25 cellular contexts compared by ENCODE assay signal in genomic region chr1:210626341-210626740, GRCh38.
"Had no signal": no experiment of that assay in that cellular context is flagged by ENCODE, and none has a peak within 500 bp of the region (broad histone marks: within the 10 kb centered on the region; RNA-seq: fewer than 3 reads in every experiment).

No MANE protein-coding gene starts in this region.

- H3K79me2 ChIP-seq: hepatocyte had no signal

- H3K27me3 ChIP-seq: gastroesophageal sphincter, neutrophil, ovary, sigmoid colon, stomach, suprapubic skin, tibial artery, upper lobe of right lung had no signal

- H3K36me3 ChIP-seq: gastroesophageal sphincter, left ventricle myocardium inferior, neutrophil, ovary, sigmoid colon, stomach, suprapubic skin, tibial artery, upper lobe of right lung had no signal

- H3K9me3 ChIP-seq: gastroesophageal sphincter, left ventricle myocardium inferior, mucosa of descending colon, neutrophil, ovary, sigmoid colon, stomach, suprapubic skin, tibial artery, upper lobe of right lung had no signal

- ATAC-seq: activated naive CD4-positive, alpha-beta T cell treated with anti-CD3 and anti-CD28 coated beads, Interleukin-2, amount 50 U/mL, for 72 hours; activated T-cell treated with anti-CD3 and anti-CD28 coated beads, Interleukin-2, amount 50 U/mL, for 72 hours; gastroesophageal sphincter; mucosa of descending colon; stimulated activated naive B cell treated with anti-CD40 and anti-IgM and Interleukin-4, amounts not matched to agents 10 μg/mL and 1 μg/mL and 100 μg/mL, for 72 hours; upper lobe of right lung had no signal

- H3K4me1 ChIP-seq: gastroesophageal sphincter, suprapubic skin, upper lobe of right lung had no signal

- H3K27ac ChIP-seq: gastroesophageal sphincter, hepatocyte, left ventricle myocardium inferior, neutrophil, ovary, sigmoid colon, stomach, suprapubic skin, tibial artery, upper lobe of right lung, VCaP had no signal

- DNase-seq: activated CD4-positive, alpha-beta T cell treated with anti-CD3 and anti-CD28 coated beads for 4 hours; activated CD4-positive, alpha-beta T cell treated with anti-CD3 and anti-CD28 coated beads, Interleukin-2, amount 50 U/mL, for 4 hours; activated naive CD4-positive, alpha-beta T cell; activated T-cell treated with anti-CD3 and anti-CD28 coated beads for 4 hours; activated T-cell treated with anti-CD3 and anti-CD28 coated beads, Interleukin-2, amount 50 U/mL, for 72 hours; effector memory CD4-positive, alpha-beta T cell; islet precursor cell; left ventricle myocardium inferior; mucosa of descending colon; naive B cell; nephron progenitor cell; ovary; sigmoid colon; stimulated activated CD4-positive, alpha-beta T cell treated with anti-CD3 and anti-CD28 coated beads, Interleukin-2, amount 100 ng/mL, for 24 hours; stimulated activated naive B cell treated with anti-CD40 and anti-IgM and Interleukin-4, amounts not matched to agents 10 μg/mL and 1 μg/mL and 100 μg/mL, for 72 hours; stomach; tibial artery; upper lobe of right lung had no signal

- H2AFZ ChIP-seq: hepatocyte had no signal

- H3K4me3 ChIP-seq: gastroesophageal sphincter, hepatocyte, left ventricle myocardium inferior, mucosa of descending colon, ovary, sigmoid colon, smooth muscle cell, stomach, suprapubic skin, tibial artery, upper lobe of right lung had no signal

- H3K4me2 ChIP-seq: hepatocyte, smooth muscle cell had no signal
